ENCODE assay signal across 13 cellular contexts in the genomic region with DNA sequence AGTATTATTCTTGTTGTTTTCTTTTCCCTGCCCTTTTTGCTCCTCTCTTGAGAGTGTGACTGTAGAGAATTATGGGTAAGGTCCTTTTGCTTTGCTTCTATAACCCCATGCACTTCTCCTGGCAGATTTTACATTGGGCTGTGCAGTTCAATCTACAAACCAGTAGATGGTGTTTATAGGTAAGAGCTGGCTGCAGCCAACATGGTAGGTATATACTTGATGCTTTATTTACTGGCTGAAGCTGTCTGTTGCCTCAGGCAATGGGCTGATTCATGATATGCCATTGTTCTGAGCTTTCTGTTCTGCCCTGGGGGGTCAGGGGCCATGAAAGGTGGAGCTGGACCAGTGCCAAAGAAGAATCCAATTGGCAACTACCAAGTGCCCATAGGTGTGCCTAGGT. TPM values are rescaled to one million over a fixed set of nuclear protein-coding genes. Genes with fewer than 3 reads are reported as not detected.
DNase-seq lines count a peak whose midpoint lies in the region; ATAC-seq, FAIRE-seq and TF ChIP-seq lines count a peak whose summit lies in the region.
"Had no signal": no experiment of that assay in that cellular context is flagged by ENCODE, and none has a peak within 500 bp of the region (broad histone marks: within the 10 kb centered on the region; RNA-seq: fewer than 3 reads in every experiment).

No MANE protein-coding gene starts in this region.

- no peak overlapping the region for H3K27ac Mint-ChIP-seq in stimulated activated effector memory CD8-positive, alpha-beta T cell treated with anti-CD3 and anti-CD28 coated beads, Interleukin-12 subunit alpha, Interleukin-12 subunit beta, amount 100 ng/mL, for 72 hours
- H3K27ac Mint-ChIP-seq: T-helper 2 cell treated with Interferon-gamma antibody and Interleukin-4, amounts not matched to agents 5 μg/mL and 100 μg/mL, for 36 hours had no signal

- no peak overlapping the region for H2BK120ac ChIP-seq in H1 (replicated peaks; ENCODE audit: low read depth, low read length)

- no peaks in the 10 kb centered on the region for H4K20me1 ChIP-seq in H1 (replicated peaks in 1 of 2; ENCODE audit: control insufficient read depth in 1 of 2, insufficient read depth in 2 of 2, low read length in 2 of 2)

- TF ChIP-seq RAD21 in Ishikawa (IDR thresholded peaks at IDR 0.05; ENCODE audit: low read depth) (0 out of 2 replicates have a peak, but pooled peaks have one; percentile 4), H1 (IDR thresholded peaks at IDR 0.05 in 1 of 2, conservative IDR thresholded peaks at IDR 0.05 in 1 of 2; ENCODE audit: low read depth in 2 of 2, low read length in 2 of 2) (peak; percentile 25 to 47; a peak in 3 of 4 replicates)

- no peak overlapping the region for H3K4me3 Mint-ChIP-seq in stimulated activated effector memory CD8-positive, alpha-beta T cell treated with anti-CD3 and anti-CD28 coated beads, Interleukin-12 subunit alpha, Interleukin-12 subunit beta, amount 100 ng/mL, for 72 hours
- H3K4me3 Mint-ChIP-seq: T-helper 2 cell treated with Interferon-gamma antibody and Interleukin-4, amounts not matched to agents 5 μg/mL and 100 μg/mL, for 36 hours had no signal

- H3K23ac ChIP-seq in H1 (ENCODE audit: insufficient read length): no peak overlapping the region

- TF ChIP-seq POLR2A in H1 (IDR thresholded peaks at IDR 0.05; ENCODE audit: control extremely low read depth in 1 of 2, low read depth in 2 of 2, low read length in 2 of 2): no peak

- H3K79me2 ChIP-seq in H1 (ENCODE audit: control insufficient read depth in 1 of 2, insufficient read depth in 2 of 2, low read length in 2 of 2): no peaks in the 10 kb centered on the region

- H3K4me3 ChIP-seq in AG09309 (ENCODE audit: control insufficient read depth, low read depth, low read length) (no peak overlapping the region), H1 (ENCODE audit: extremely low read depth in 1 of 4, insufficient read depth in 2 of 4, low read depth in 3 of 4, low read length in 4 of 4) (no peak overlapping the region)
- H3K4me3 ChIP-seq: HAP-1, vagina had no signal

- H3K79me1 ChIP-seq in H1 (ENCODE audit: low read depth, low read length): no peaks in the 10 kb centered on the region

- no peaks in the 10 kb centered on the region for H3K4me1 Mint-ChIP-seq in stimulated activated effector memory CD8-positive, alpha-beta T cell treated with anti-CD3 and anti-CD28 coated beads, Interleukin-12 subunit alpha, Interleukin-12 subunit beta, amount 100 ng/mL, for 72 hours

- no peak overlapping the region for H2BK20ac ChIP-seq in H1 (ENCODE audit: low read length)

- no peak for DNase-seq in AG09309 (ENCODE audit: low read depth)
- DNase-seq in H1 (ENCODE audit: low read depth in 1 of 2, low spot score in 2 of 2): no peak
- DNase-seq in stimulated activated effector memory CD8-positive, alpha-beta T cell treated with anti-CD3 and anti-CD28 coated beads, Interleukin-12 subunit alpha, Interleukin-12 subunit beta, amount 100 ng/mL, for 72 hours (ENCODE audit: low spot score in 2 of 2): no peak
- DNase-seq in glomerular visceral epithelial cell (ENCODE audit: extremely low spot score): no peak
- no peak for DNase-seq in activated effector memory CD4-positive, alpha-beta T cell treated with anti-CD3 and anti-CD28 coated beads, Interleukin-2, amount 50 U/mL, for 16 hours

- no peak overlapping the region for H2AK5ac ChIP-seq in H1 (ENCODE audit: low read depth, low read length)

- no peak overlapping the region for H4K91ac ChIP-seq in H1 (replicated peaks; ENCODE audit: insufficient read length, low read length)

- H3K14ac ChIP-seq in H1 (ENCODE audit: insufficient read length): no peak overlapping the region

- H3K4me1 ChIP-seq in H1 (replicated peaks in 1 of 4; ENCODE audit: control insufficient read depth in 3 of 4, insufficient read depth in 4 of 4, low read length in 3 of 4): no peaks in the 10 kb centered on the region
- H3K4me1 ChIP-seq: HAP-1, vagina had no signal

- H4K8ac ChIP-seq in H1 (ENCODE audit: extremely low read depth, insufficient read depth, low read length): no peak overlapping the region

- H2BK15ac ChIP-seq in H1 (ENCODE audit: low read length): no peak overlapping the region

- no peak for FAIRE-seq in H1 (lab: Jason Lieb, UNC)
- FAIRE-seq: endothelial cell of umbilical vein had no signal

- H3K36me3 Mint-ChIP-seq in stimulated activated effector memory CD8-positive, alpha-beta T cell treated with anti-CD3 and anti-CD28 coated beads, Interleukin-12 subunit alpha, Interleukin-12 subunit beta, amount 100 ng/mL, for 72 hours: no peaks in the 10 kb centered on the region

- H3K27me3 ChIP-seq in H1 (replicated peaks in 1 of 4; ENCODE audit: control insufficient read depth in 3 of 4, extremely low read depth in 1 of 4, insufficient read depth in 3 of 4, low read length in 3 of 4): no peaks in the 10 kb centered on the region
- H3K27me3 ChIP-seq: vagina had no signal

- H3K4me2 ChIP-seq in H1 (ENCODE audit: insufficient read depth in 1 of 2, low read depth in 2 of 2, low read length in 2 of 2): no peak overlapping the region

- H3K9me3 Mint-ChIP-seq in stimulated activated effector memory CD8-positive, alpha-beta T cell treated with anti-CD3 and anti-CD28 coated beads, Interleukin-12 subunit alpha, Interleukin-12 subunit beta, amount 100 ng/mL, for 72 hours: no peaks in the 10 kb centered on the region
- H3K9me3 Mint-ChIP-seq: T-helper 2 cell treated with Interferon-gamma antibody and Interleukin-4, amounts not matched to agents 5 μg/mL and 100 μg/mL, for 36 hours had no signal

- ATAC-seq in GM18868 (IDR thresholded peaks at IDR 0.05; ENCODE audit: unreplicated experiment) (peak; percentile 52), HG03196 (IDR thresholded peaks at IDR 0.05; ENCODE audit: unreplicated experiment) (no peak)
- ATAC-seq in stimulated activated effector memory CD8-positive, alpha-beta T cell treated with anti-CD3 and anti-CD28 coated beads, Interleukin-12 subunit alpha, Interleukin-12 subunit beta, amount 100 ng/mL, for 72 hours: no peak

- TF ChIP-seq EP300 in Ishikawa (IDR thresholded peaks at IDR 0.05; ENCODE audit: borderline replicate concordance) (no peak), H1 (IDR thresholded peaks at IDR 0.05; ENCODE audit: borderline replicate concordance in 1 of 2, low read depth in 2 of 2, low read length in 2 of 2) (no peak)

- no peak overlapping the region for H2BK5ac ChIP-seq in H1 (ENCODE audit: low read depth, low read length)

- H3K56ac ChIP-seq in H1 (replicated peaks; ENCODE audit: insufficient read length, low read depth, low read length): no peak overlapping the region

- no peak overlapping the region for H2BK12ac ChIP-seq in H1 (ENCODE audit: low read depth, low read length)

- TF ChIP-seq CTCF in AG09309 (IDR thresholded peaks at IDR 0.05; ENCODE audit: control insufficient read depth, insufficient read depth, low read depth, low read length, missing control alignments): peak; percentile 3
- TF ChIP-seq CTCF in H1 (IDR thresholded peaks at IDR 0.05; ENCODE audit: control extremely low read depth in 1 of 3, insufficient read depth in 1 of 3, low read depth in 1 of 3, low read length in 3 of 3): peak in 2 of 3 experiments; percentile 1 to 48; a peak in 2 of 4 replicates

- H3K9ac ChIP-seq in H1 (replicated peaks in 1 of 4; ENCODE audit: extremely low read depth in 1 of 4, low read depth in 3 of 4, low read length in 3 of 4): no peak overlapping the region

- no peaks in the 10 kb centered on the region for H3K36me3 ChIP-seq in H1 (ENCODE audit: control insufficient read depth in 2 of 4, insufficient read depth in 4 of 4, low read length in 3 of 4)
- H3K36me3 ChIP-seq: HAP-1, vagina had no signal

- H3K18ac ChIP-seq in H1 (ENCODE audit: extremely low read depth, low read length): no peak overlapping the region

- POLR2A ChIA-PET in H1 (lab: Charles Lee; ENCODE audit: partially characterized antibody): no interaction called here

- no peak overlapping the region for H3K27ac ChIP-seq in H1 (ENCODE audit: low read depth, low read length)
- H3K27ac ChIP-seq: vagina had no signal

- no peak overlapping the region for H4K5ac ChIP-seq in H1 (ENCODE audit: insufficient read length, low read depth, low read length)

- no peak overlapping the region for H3K4ac ChIP-seq in H1 (replicated peaks; ENCODE audit: insufficient read length, low read depth, low read length)

- CTCF ChIA-PET in H1 (lab: Charles Lee; ENCODE audit: partially characterized antibody): interaction anchor here (0.6 to 2.5 kb wide), 17 partner anchors 10 to 751 kb away, joined by 3 to 13 read pairs (median 4); no protein-coding TSS in a partner anchor

- H3K23me2 ChIP-seq in H1 (ENCODE audit: low read depth, low read length): no peaks in the 10 kb centered on the region

- no peak overlapping the region for H2AFZ ChIP-seq in H1 (ENCODE audit: low read length)

- no peaks in the 10 kb centered on the region for H3K9me3 ChIP-seq in H1 (ENCODE audit: insufficient read depth in 2 of 2, low read depth in 1 of 2, low read length in 1 of 2)
- H3K9me3 ChIP-seq: HAP-1, vagina had no signal

TF ChIP-seq in Ishikawa, 13 proteins besides CTCF, POLR2A, EP300 and RAD21:
- peak; percentile 20; the same call in 1 of the 2 replicates for TF ChIP-seq NFIC (IDR thresholded peaks at IDR 0.05)
- TF ChIP-seq, protein P1, sequence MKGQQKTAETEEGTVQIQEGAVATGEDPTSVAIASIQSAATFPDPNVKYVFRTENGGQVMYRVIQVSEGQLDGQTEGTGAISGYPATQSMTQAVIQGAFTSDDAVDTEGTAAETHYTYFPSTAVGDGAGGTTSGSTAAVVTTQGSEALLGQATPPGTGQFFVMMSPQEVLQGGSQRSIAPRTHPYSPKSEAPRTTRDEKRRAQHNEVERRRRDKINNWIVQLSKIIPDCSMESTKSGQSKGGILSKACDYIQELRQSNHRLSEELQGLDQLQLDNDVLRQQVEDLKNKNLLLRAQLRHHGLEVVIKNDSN (IDR thresholded peaks at IDR 0.05): no peak

TF ChIP-seq in H1, 55 proteins besides CTCF, POLR2A, EP300 and RAD21 (continues in another document):
- TF ChIP-seq SP1 (IDR thresholded peaks at IDR 0.05; ENCODE audit: low read depth, low read length): no peak
- no peak for TF ChIP-seq EZH2 (IDR thresholded peaks at IDR 0.05; ENCODE audit: low read depth, low read length, severe bottlenecking)
- TF ChIP-seq SIRT6 (IDR thresholded peaks at IDR 0.05; ENCODE audit: low read length): no peak
- TF ChIP-seq RFX5 (IDR thresholded peaks at IDR 0.05; ENCODE audit: borderline replicate concordance, low read depth, low read length): no peak
- TF ChIP-seq RXRA (IDR thresholded peaks at IDR 0.05; ENCODE audit: insufficient read depth, low read depth, low read length): no peak
- no peak for TF ChIP-seq POLR2AphosphoS5 (IDR thresholded peaks at IDR 0.05; ENCODE audit: low read depth, low read length)

RNA-seq across cellular contexts. Expression of a gene that starts 48.3 kb away (rescaled TPM):
- total RNA-seq in H1 (2021; fragmentation: NEBNext Ultra II Directional; extraction: Animal tissue kit (Norgen Biotek cat#: 25700)): not detected in 2 replicates
- not detected in 2 replicates for polyA plus RNA-seq in H1 (2011; rRNA removed)
- not detected for polyA plus RNA-seq in H1 (2011; cell fraction: cytosol; rRNA removed)
- not detected for polyA plus RNA-seq in H1 (2011; cell fraction: nucleus; rRNA removed)
- polyA plus RNA-seq in H1 (2012, experiment 1 of 2): not detected in 4 replicates
- polyA plus RNA-seq in H1 (2012, experiment 2 of 2): not detected
- not detected for polyA plus RNA-seq in H1 (2013, experiment 1 of 2)
- not detected for polyA plus RNA-seq in H1 (2013, experiment 2 of 2)
- not detected in 2 replicates for polyA minus RNA-seq in H1 (2011; rRNA and poly(A)+ RNA removed)
- polyA minus RNA-seq in H1 (2011; cell fraction: cytosol; rRNA and poly(A)+ RNA removed): not detected
- polyA minus RNA-seq in H1 (2011; cell fraction: nucleus; rRNA and poly(A)+ RNA removed): not detected
- total RNA-seq: endothelial cell of umbilical vein, mesenteric fat pad, vagina had no signal
- polyA plus RNA-seq: endothelial cell of umbilical vein had no signal
